In genomic region chr14:63650336-63650952, GRCh38 we compare ENCODE assay signal across 11 cellular contexts. TPM values are rescaled to one million over a fixed set of nuclear protein-coding genes. Genes with fewer than 3 reads are reported as not detected.
A peak's percentile ranks its signal among the peaks of the same experiment; 100 is the strongest.
DNase-seq lines count a peak whose midpoint lies in the region; ATAC-seq lines count a peak whose summit lies in the region.
"Had no signal": no experiment of that assay in that cellular context is flagged by ENCODE, and none has a peak within 500 bp of the region (broad histone marks: within the 10 kb centered on the region; RNA-seq: fewer than 3 reads in every experiment).

No MANE protein-coding gene starts in this region.

- peak overlapping the region; percentile 98 for H3K27ac Mint-ChIP-seq in activated CD4-positive, alpha-beta T cell treated with anti-CD3 and anti-CD28 coated beads, Interleukin-2, amount 10 ng/mL, durations not matched to agents 7 days and 5 days
- H3K27ac Mint-ChIP-seq: dendritic cell treated with granulocyte-macrophage colony-stimulating factor and Interleukin-4, amounts not matched to agents 40 ng/mL and 50 ng/mL, for 4 days had no signal

- CTCF ChIA-PET in activated CD4-positive, alpha-beta T cell treated with anti-CD3 and anti-CD28 coated beads, Interleukin-2, amount 10 ng/mL, durations not matched to agents 7 days and 5 days (lab: Charles Lee), result interaction anchor here (1.1 to 3.1 kb wide), 4 partner anchors 8 to 125 kb away, joined by 3 to 10 read pairs (median 7); partner anchors contain the start of gene WDR89

- H3K4me1 Mint-ChIP-seq in activated CD4-positive, alpha-beta T cell treated with anti-CD3 and anti-CD28 coated beads, Interleukin-2, amount 10 ng/mL, durations not matched to agents 7 days and 5 days, result peaks cover 22% of the 10 kb centered on the region

- H3K4me3 Mint-ChIP-seq in activated CD4-positive, alpha-beta T cell treated with anti-CD3 and anti-CD28 coated beads, Interleukin-2, amount 10 ng/mL, durations not matched to agents 7 days and 5 days, result peak overlapping the region; percentile 33
- H3K4me3 Mint-ChIP-seq: dendritic cell treated with granulocyte-macrophage colony-stimulating factor and Interleukin-4, amounts not matched to agents 40 ng/mL and 50 ng/mL, for 4 days had no signal

- no peaks in the 10 kb centered on the region for H3K9me3 Mint-ChIP-seq in activated CD4-positive, alpha-beta T cell treated with anti-CD3 and anti-CD28 coated beads, Interleukin-2, amount 10 ng/mL, durations not matched to agents 7 days and 5 days
- H3K9me3 Mint-ChIP-seq: dendritic cell treated with granulocyte-macrophage colony-stimulating factor and Interleukin-4, amounts not matched to agents 40 ng/mL and 50 ng/mL, for 4 days had no signal

- peaks cover 8% of the 10 kb centered on the region for H3K36me3 Mint-ChIP-seq in activated CD4-positive, alpha-beta T cell treated with anti-CD3 and anti-CD28 coated beads, Interleukin-2, amount 10 ng/mL, durations not matched to agents 7 days and 5 days (ENCODE audit: low read depth)

- ATAC-seq in GM21825 (IDR thresholded peaks at IDR 0.05; ENCODE audit: unreplicated experiment), result peak; percentile 70
- ATAC-seq in GM21576 (IDR thresholded peaks at IDR 0.05; ENCODE audit: unreplicated experiment), result no peak
- ATAC-seq in GM19395 (IDR thresholded peaks at IDR 0.05; ENCODE audit: unreplicated experiment), result no peak
- ATAC-seq in left colon, result no peak

- H3K27me3 Mint-ChIP-seq in activated CD4-positive, alpha-beta T cell treated with anti-CD3 and anti-CD28 coated beads, Interleukin-2, amount 10 ng/mL, durations not matched to agents 7 days and 5 days, result no peaks in the 10 kb centered on the region
- H3K27me3 Mint-ChIP-seq: dendritic cell treated with granulocyte-macrophage colony-stimulating factor and Interleukin-4, amounts not matched to agents 40 ng/mL and 50 ng/mL, for 4 days had no signal

- intact Hi-C loops in left colon (cut with DNase I, micrococcal nuclease), result no loop called here

- DNase-seq in activated CD4-positive, alpha-beta T cell treated with anti-CD3 and anti-CD28 coated beads, Interleukin-2, amount 10 ng/mL, durations not matched to agents 7 days and 5 days, result peak; percentile 75
- DNase-seq in fibroblast of peridontal ligament (ENCODE audit: extremely low read depth), result peak; percentile 29
- peak; percentile 17 to 19 for DNase-seq in stimulated activated CD8-positive, alpha-beta memory T cell treated with anti-CD3 and anti-CD28 coated beads, Interleukin-7, amount 100 ng/mL, for 4 hours (ENCODE audit: low read depth in 2 of 2)
- no peak for DNase-seq in NCI-H345 treated with DMSO at 0.1 percent for 48 hours (lab: John Stamatoyannopoulos, UW; ENCODE audit: unreplicated experiment)
- no peak for DNase-seq in left colon
- DNase-seq: mesenchymal stem cell, SHP77 had no signal

- POLR2A ChIA-PET in activated CD4-positive, alpha-beta T cell treated with anti-CD3 and anti-CD28 coated beads, Interleukin-2, amount 10 ng/mL, durations not matched to agents 7 days and 5 days (lab: Charles Lee), result no interaction called here

RNA-seq across cellular contexts. Expression of gene WDR89, which starts 8.8 kb away (rescaled TPM):
- 10 to 100 TPM; 17.5 to 20.7 TPM for total RNA-seq in activated CD4-positive, alpha-beta T cell treated with anti-CD3 and anti-CD28 coated beads, Interleukin-2, amount 10 ng/mL, durations not matched to agents 7 days and 5 days
- 10 to 100 TPM; 10.8 to 12.1 TPM for total RNA-seq in left colon

Comparison
In these comparisons a context has a peak if more than half of its experiments do, and no peak if none do; other contexts are left out.
1. DNase-seq: peak in activated CD4-positive, alpha-beta T cell treated with anti-CD3 and anti-CD28 coated beads, Interleukin-2, amount 10 ng/mL, durations not matched to agents 7 days and 5 days (single experiment), fibroblast of peridontal ligament (single experiment) and stimulated activated CD8-positive, alpha-beta memory T cell treated with anti-CD3 and anti-CD28 coated beads, Interleukin-7, amount 100 ng/mL, for 4 hours (2 of 2); none in NCI-H345 treated with DMSO at 0.1 percent for 48 hours (single experiment) and left colon (0 of 2).